Comparison of ENCODE assay signal across 16 cellular contexts in genomic region chr7:27154369-27154768, GRCh38. TPM values are rescaled to one million over a fixed set of nuclear protein-coding genes. Genes with fewer than 3 reads are reported as not detected.
DNase-seq lines count a peak whose midpoint lies in the region; ATAC-seq and TF ChIP-seq lines count a peak whose summit lies in the region.
"Had no signal": no experiment of that assay in that cellular context is flagged by ENCODE, and none has a peak within 500 bp of the region (broad histone marks: within the 10 kb centered on the region; RNA-seq: fewer than 3 reads in every experiment).

No MANE protein-coding gene starts in this region.

- H3K27ac Mint-ChIP-seq in activated CD8-positive, alpha-beta memory T cell treated with anti-CD3 and anti-CD28 coated beads, Interleukin-2, amount 10 ng/mL, durations not matched to agents 7 days and 5 days: no peak overlapping the region
- no peak overlapping the region for H3K27ac Mint-ChIP-seq in T-cell
- peak overlapping the region in 1 of 6 donors; percentile 65 for H3K27ac Mint-ChIP-seq in immature natural killer cell
- H3K27ac Mint-ChIP-seq: activated CD4-positive, alpha-beta T cell treated with anti-CD3 and anti-CD28 coated beads, Interleukin-2, amount 10 ng/mL, durations not matched to agents 7 days and 5 days had no signal

- POLR2A ChIA-PET in T-cell (lab: Charles Lee): no interaction called here

- H3K27ac ChIP-seq in sigmoid colon: peak overlapping the region in 3 of 4 donors; percentile 83 to 96 (median 91)
- H3K27ac ChIP-seq: A549, gastroesophageal sphincter had no signal

- CTCF ChIA-PET in activated CD8-positive, alpha-beta memory T cell treated with anti-CD3 and anti-CD28 coated beads, Interleukin-2, amount 10 ng/mL, durations not matched to agents 7 days and 5 days (lab: Charles Lee): interaction anchor here (1.2 to 1.3 kb wide), 2 partner anchors 42 to 55 kb away, joined by 3 to 4 read pairs; no protein-coding TSS in a partner anchor
- CTCF ChIA-PET in T-cell (lab: Charles Lee): interaction anchor here (0.6 to 1.6 kb wide), 4 partner anchors 42 to 472 kb away, joined by 3 to 4 read pairs (median 3); no protein-coding TSS in a partner anchor

- peaks cover 27% of the 10 kb centered on the region for H3K4me1 Mint-ChIP-seq in activated CD8-positive, alpha-beta memory T cell treated with anti-CD3 and anti-CD28 coated beads, Interleukin-2, amount 10 ng/mL, durations not matched to agents 7 days and 5 days
- H3K4me1 Mint-ChIP-seq in T-cell (peaks cover 59 to 71% (median 66%) of the 10 kb centered on the region in 3 donors), immature natural killer cell (peaks cover 46 to 72% of the 10 kb centered on the region in 2 donors)

- no peak overlapping the region for H3K4me3 Mint-ChIP-seq in activated CD8-positive, alpha-beta memory T cell treated with anti-CD3 and anti-CD28 coated beads, Interleukin-2, amount 10 ng/mL, durations not matched to agents 7 days and 5 days
- H3K4me3 Mint-ChIP-seq in T-cell (peak overlapping the region in 2 of 3 donors; percentile 9 to 84), immature natural killer cell (peak overlapping the region in 4 of 5 donors; percentile 55 to 76 (median 74))

- ATAC-seq in activated CD8-positive, alpha-beta memory T cell treated with anti-CD3 and anti-CD28 coated beads, Interleukin-2, amount 10 ng/mL, durations not matched to agents 7 days and 5 days: no peak
- no peak for ATAC-seq in T-cell (replicated peaks in 1 of 4)
- ATAC-seq: A549, gastroesophageal sphincter had no signal

- H3K9me3 ChIP-seq in sigmoid colon: no peaks in the 10 kb centered on the region
- H3K9me3 ChIP-seq: A549, gastroesophageal sphincter, uterus had no signal

- peaks cover 3% of the 10 kb centered on the region for H3K36me3 Mint-ChIP-seq in activated CD8-positive, alpha-beta memory T cell treated with anti-CD3 and anti-CD28 coated beads, Interleukin-2, amount 10 ng/mL, durations not matched to agents 7 days and 5 days
- no peaks in the 10 kb centered on the region for H3K36me3 Mint-ChIP-seq in T-cell
- H3K36me3 Mint-ChIP-seq in immature natural killer cell: no peaks in the 10 kb centered on the region

- no peaks in the 10 kb centered on the region for H3K9me3 Mint-ChIP-seq in activated CD8-positive, alpha-beta memory T cell treated with anti-CD3 and anti-CD28 coated beads, Interleukin-2, amount 10 ng/mL, durations not matched to agents 7 days and 5 days (ENCODE audit: low read depth)
- H3K9me3 Mint-ChIP-seq in T-cell (no peaks in the 10 kb centered on the region), immature natural killer cell (peaks cover 0 to 3% (median 0%) of the 10 kb centered on the region in 6 donors)
- H3K9me3 Mint-ChIP-seq: activated CD4-positive, alpha-beta T cell treated with anti-CD3 and anti-CD28 coated beads, Interleukin-2, amount 10 ng/mL, durations not matched to agents 7 days and 5 days had no signal

- peak overlapping the region in 2 of 4 donors; percentile 63 to 76 for H3K4me3 ChIP-seq in sigmoid colon
- H3K4me3 ChIP-seq: A549 had no signal

- no peak for TF ChIP-seq CTCF in sigmoid colon (IDR thresholded peaks at IDR 0.05)

- H3K27me3 Mint-ChIP-seq in activated CD8-positive, alpha-beta memory T cell treated with anti-CD3 and anti-CD28 coated beads, Interleukin-2, amount 10 ng/mL, durations not matched to agents 7 days and 5 days: peaks cover 92% of the 10 kb centered on the region
- H3K27me3 Mint-ChIP-seq in T-cell (peaks cover 79 to 91% of the 10 kb centered on the region in 2 donors), immature natural killer cell (ENCODE audit: low read depth in 3 of 3) (peaks cover 58 to 81% (median 76%) of the 10 kb centered on the region in 3 donors)

- H3K27me3 ChIP-seq in sigmoid colon: no peaks in the 10 kb centered on the region
- H3K27me3 ChIP-seq: uterus had no signal

- H3K4me1 ChIP-seq in sigmoid colon: peaks cover 0 to 56% (median 39%) of the 10 kb centered on the region in 4 donors

- 21 to 62% methylated on average over 10 of the region's 10 CpGs for WGBS in sigmoid colon, 2 donors

- intact Hi-C loops in sigmoid colon (cut with DNase I): loop anchor here (5.0 kb wide), 1 partner anchor 1297 kb away; no protein-coding TSS in a partner anchor

- no peak for TF ChIP-seq POLR2A in sigmoid colon (IDR thresholded peaks at IDR 0.05)

- H3K36me3 ChIP-seq in sigmoid colon: no peaks in the 10 kb centered on the region
- H3K36me3 ChIP-seq: gastroesophageal sphincter, uterus had no signal

- peak; percentile 53 for DNase-seq in activated CD8-positive, alpha-beta memory T cell treated with anti-CD3 and anti-CD28 coated beads for 24 hours
- no peak for DNase-seq in activated CD8-positive, alpha-beta memory T cell treated with anti-CD3 and anti-CD28 coated beads, Interleukin-2, amount 10 ng/mL, durations not matched to agents 7 days and 5 days
- DNase-seq in T-cell (no peak), immature natural killer cell (no peak), sigmoid colon (peak; percentile 61), NCI-H2081 (lab: John Stamatoyannopoulos, UW) (no peak), C1 segment of cervical spinal cord (lab: John Stamatoyannopoulos, UW) (no peak), HuH-7 (ENCODE audit: low spot score) (no peak)
- DNase-seq: activated CD4-positive, alpha-beta T cell treated with anti-CD3 and anti-CD28 coated beads, Interleukin-2, amount 10 ng/mL, durations not matched to agents 7 days and 5 days; DMS 273 treated with DMSO at 0.1 percent for 48 hours; effector CD8-positive, alpha-beta T cell; kidney glomerular epithelial cell; NCI-H1930 had no signal

- no peak for TF ChIP-seq EP300 in sigmoid colon (IDR thresholded peaks at IDR 0.05)

RNA-seq across cellular contexts. Expression of gene HOXA3, which starts 2.0 kb away (rescaled TPM):
- total RNA-seq in activated CD8-positive, alpha-beta memory T cell treated with anti-CD3 and anti-CD28 coated beads, Interleukin-2, amount 10 ng/mL, durations not matched to agents 7 days and 5 days: not detected
- 1 to 10 TPM in 1 of 5 donors, under 1 TPM in 1, not detected in 3; 0.79 to 1.4 TPM for total RNA-seq in T-cell
- polyA plus RNA-seq in immature natural killer cell: under 1 TPM in 1 of 3 donors, not detected in 2; 0.13 TPM
- 10 to 100 TPM in 2 of 4 donors, 1 to 10 TPM in 2; 4.9 to 20.8 (median 12.0) TPM for total RNA-seq in sigmoid colon
- 10 to 100 TPM in 2 of 3 donors, 1 to 10 TPM in 1; 3.9 to 15.6 (median 10.3) TPM for polyA plus RNA-seq in sigmoid colon
- total RNA-seq: activated CD4-positive, alpha-beta T cell treated with anti-CD3 and anti-CD28 coated beads, Interleukin-2, amount 10 ng/mL, durations not matched to agents 7 days and 5 days had no signal

RNA-seq across cellular contexts. Expression of gene HOXA7, which starts 2.1 kb away (rescaled TPM):
- total RNA-seq in activated CD8-positive, alpha-beta memory T cell treated with anti-CD3 and anti-CD28 coated beads, Interleukin-2, amount 10 ng/mL, durations not matched to agents 7 days and 5 days: not detected
- under 1 TPM in 1 of 5 donors, not detected in 4; 0.67 TPM for total RNA-seq in T-cell
- polyA plus RNA-seq in immature natural killer cell: 1 to 10 TPM in 2 of 3 donors, not detected in 1; 1.0 to 4.2 TPM
- total RNA-seq in sigmoid colon: 1 to 10 TPM; 4.7 to 9.1 (median 7.3) TPM
- polyA plus RNA-seq in sigmoid colon: 10 to 100 TPM; 18.0 to 23.9 (median 18.0) TPM
- total RNA-seq: activated CD4-positive, alpha-beta T cell treated with anti-CD3 and anti-CD28 coated beads, Interleukin-2, amount 10 ng/mL, durations not matched to agents 7 days and 5 days had no signal

RNA-seq across cellular contexts. Expression of gene HOXA6, which starts 6.8 kb away (rescaled TPM):
- total RNA-seq in activated CD8-positive, alpha-beta memory T cell treated with anti-CD3 and anti-CD28 coated beads, Interleukin-2, amount 10 ng/mL, durations not matched to agents 7 days and 5 days: not detected
- total RNA-seq in T-cell (under 1 TPM in 2 of 5 donors, not detected in 3; 0.50 to 0.65 TPM), sigmoid colon (1 to 10 TPM; 4.2 to 10.0 (median 4.5) TPM)
- polyA plus RNA-seq in immature natural killer cell (1 to 10 TPM in 1 of 3 donors, under 1 TPM in 1, not detected in 1; 0.52 to 3.8 TPM), sigmoid colon (1 to 10 TPM in 2 of 3 donors, not detected in 1; 1.6 to 8.1 TPM)
- total RNA-seq: activated CD4-positive, alpha-beta T cell treated with anti-CD3 and anti-CD28 coated beads, Interleukin-2, amount 10 ng/mL, durations not matched to agents 7 days and 5 days had no signal

RNA-seq across cellular contexts. Expression of gene HOXA5, which starts 10.9 kb away (rescaled TPM):
- total RNA-seq in activated CD8-positive, alpha-beta memory T cell treated with anti-CD3 and anti-CD28 coated beads, Interleukin-2, amount 10 ng/mL, durations not matched to agents 7 days and 5 days: not detected
- total RNA-seq in T-cell (under 1 TPM in 2 of 5 donors, not detected in 3; 0.18 to 0.32 TPM), sigmoid colon (10 to 100 TPM in 3 of 4 donors, 1 to 10 TPM in 1; 9.2 to 12.2 (median 11.2) TPM)
- polyA plus RNA-seq in immature natural killer cell (1 to 10 TPM in 1 of 3 donors, under 1 TPM in 2; 0.42 to 1.1 (median 0.73) TPM), sigmoid colon (10 to 100 TPM in 1 of 3 donors, 1 to 10 TPM in 2; 3.2 to 14.3 (median 7.8) TPM)
- total RNA-seq: activated CD4-positive, alpha-beta T cell treated with anti-CD3 and anti-CD28 coated beads, Interleukin-2, amount 10 ng/mL, durations not matched to agents 7 days and 5 days had no signal

RNA-seq across cellular contexts. Expression of gene HOXA9, which starts 11.0 kb away (rescaled TPM):
- total RNA-seq in activated CD8-positive, alpha-beta memory T cell treated with anti-CD3 and anti-CD28 coated beads, Interleukin-2, amount 10 ng/mL, durations not matched to agents 7 days and 5 days: not detected
- total RNA-seq in T-cell: under 1 TPM; 0.57 to 0.95 (median 0.79) TPM
- 1 to 10 TPM; 1.6 to 3.1 (median 1.8) TPM for polyA plus RNA-seq in immature natural killer cell
- 10 to 100 TPM; 13.0 to 35.7 (median 18.2) TPM for total RNA-seq in sigmoid colon
- 10 to 100 TPM; 21.4 to 22.4 (median 21.6) TPM for polyA plus RNA-seq in sigmoid colon
- total RNA-seq: activated CD4-positive, alpha-beta T cell treated with anti-CD3 and anti-CD28 coated beads, Interleukin-2, amount 10 ng/mL, durations not matched to agents 7 days and 5 days had no signal

Comparison
In these comparisons a context has a peak if more than half of its experiments do, and no peak if none do; other contexts are left out.
1. DNase-seq: peak in activated CD8-positive, alpha-beta memory T cell treated with anti-CD3 and anti-CD28 coated beads for 24 hours (single experiment) and sigmoid colon (single experiment); none in activated CD8-positive, alpha-beta memory T cell treated with anti-CD3 and anti-CD28 coated beads, Interleukin-2, amount 10 ng/mL, durations not matched to agents 7 days and 5 days (single experiment), T-cell (0 of 34), immature natural killer cell (0 of 3), NCI-H2081 (0 of 2), C1 segment of cervical spinal cord (0 of 14) and HuH-7 (single experiment).